Comparison of ENCODE assay signal across 9 cellular contexts in genomic region chr5:14342306-14342705, GRCh38.
DNase-seq lines count a peak whose midpoint lies in the region; ATAC-seq, FAIRE-seq and TF ChIP-seq lines count a peak whose summit lies in the region.
"Had no signal": no experiment of that assay in that cellular context is flagged by ENCODE, and none has a peak within 500 bp of the region (broad histone marks: within the 10 kb centered on the region; RNA-seq: fewer than 3 reads in every experiment).

No MANE protein-coding gene starts in this region.

- no peak for FAIRE-seq in astrocyte (lab: Jason Lieb, UNC)

- peak; percentile 24 to 28 for ATAC-seq in activated naive CD4-positive, alpha-beta T cell treated with anti-CD3 and anti-CD28 coated beads, Interleukin-2, amount 50 U/mL, for 72 hours
- ATAC-seq in HG02970 (IDR thresholded peaks at IDR 0.05; ENCODE audit: low FRiP score, unreplicated experiment) = peak; percentile 70
- peak; percentile 44 for ATAC-seq in stimulated activated effector memory CD8-positive, alpha-beta T cell treated with anti-CD3 and anti-CD28 coated beads, Interleukin-12 subunit alpha, Interleukin-12 subunit beta, amount 100 ng/mL, for 72 hours

- H3K27ac Mint-ChIP-seq in activated naive CD4-positive, alpha-beta T cell treated with anti-CD3 and anti-CD28 coated beads, Interleukin-2, amount 50 U/mL, for 72 hours = no peak overlapping the region
- no peak overlapping the region for H3K27ac Mint-ChIP-seq in activated naive CD4-positive, alpha-beta T cell treated with anti-CD3 and anti-CD28 coated beads, Interleukin-2, amount 10 ng/mL, durations not matched to agents 7 days and 5 days
- H3K27ac Mint-ChIP-seq in astrocyte (ENCODE audit: unreplicated experiment) = peak overlapping the region; percentile 80
- H3K27ac Mint-ChIP-seq in stimulated activated effector memory CD8-positive, alpha-beta T cell treated with anti-CD3 and anti-CD28 coated beads, Interleukin-12 subunit alpha, Interleukin-12 subunit beta, amount 100 ng/mL, for 72 hours = no peak overlapping the region

- CTCF ChIA-PET in activated naive CD4-positive, alpha-beta T cell treated with anti-CD3 and anti-CD28 coated beads, Interleukin-2, amount 10 ng/mL, durations not matched to agents 7 days and 5 days (lab: Charles Lee) = no interaction called here

- H3K9ac ChIP-seq in astrocyte (ENCODE audit: low read length) = peak overlapping the region; percentile 1

- TF ChIP-seq CTCF in astrocyte (IDR thresholded peaks at IDR 0.05; ENCODE audit: insufficient read depth, low read depth, low read length) = no peak

- peaks cover 85% of the 10 kb centered on the region for H4K20me1 ChIP-seq in astrocyte (ENCODE audit: insufficient read depth, low read length)

- no peaks in the 10 kb centered on the region for H3K9me3 Mint-ChIP-seq in activated naive CD4-positive, alpha-beta T cell treated with anti-CD3 and anti-CD28 coated beads, Interleukin-2, amount 50 U/mL, for 72 hours
- H3K9me3 Mint-ChIP-seq in activated naive CD4-positive, alpha-beta T cell treated with anti-CD3 and anti-CD28 coated beads, Interleukin-2, amount 10 ng/mL, durations not matched to agents 7 days and 5 days = no peaks in the 10 kb centered on the region
- H3K9me3 Mint-ChIP-seq in astrocyte (ENCODE audit: unreplicated experiment) = no peaks in the 10 kb centered on the region
- no peaks in the 10 kb centered on the region for H3K9me3 Mint-ChIP-seq in stimulated activated effector memory CD8-positive, alpha-beta T cell treated with anti-CD3 and anti-CD28 coated beads, Interleukin-12 subunit alpha, Interleukin-12 subunit beta, amount 100 ng/mL, for 72 hours

- H3K36me3 Mint-ChIP-seq in activated naive CD4-positive, alpha-beta T cell treated with anti-CD3 and anti-CD28 coated beads, Interleukin-2, amount 50 U/mL, for 72 hours = no peaks in the 10 kb centered on the region
- no peaks in the 10 kb centered on the region for H3K36me3 Mint-ChIP-seq in activated naive CD4-positive, alpha-beta T cell treated with anti-CD3 and anti-CD28 coated beads, Interleukin-2, amount 10 ng/mL, durations not matched to agents 7 days and 5 days
- peaks cover 34% of the 10 kb centered on the region for H3K36me3 Mint-ChIP-seq in astrocyte (ENCODE audit: low read depth, unreplicated experiment)
- no peaks in the 10 kb centered on the region for H3K36me3 Mint-ChIP-seq in stimulated activated effector memory CD8-positive, alpha-beta T cell treated with anti-CD3 and anti-CD28 coated beads, Interleukin-12 subunit alpha, Interleukin-12 subunit beta, amount 100 ng/mL, for 72 hours

- H3K79me2 ChIP-seq in astrocyte (ENCODE audit: insufficient read depth, low read length) = peaks cover 94% of the 10 kb centered on the region

- no peak overlapping the region for H3K27ac ChIP-seq in astrocyte (ENCODE audit: low read depth, low read length)

- H2AFZ ChIP-seq in astrocyte (ENCODE audit: low read depth, low read length) = no peak overlapping the region

- H3K4me2 ChIP-seq in astrocyte (ENCODE audit: low read length) = no peak overlapping the region

- no peaks in the 10 kb centered on the region for H3K9me3 ChIP-seq in astrocyte (ENCODE audit: insufficient read depth, low read depth, low read length)

- H3K4me1 Mint-ChIP-seq in activated naive CD4-positive, alpha-beta T cell treated with anti-CD3 and anti-CD28 coated beads, Interleukin-2, amount 10 ng/mL, durations not matched to agents 7 days and 5 days = peaks cover 3% of the 10 kb centered on the region
- peaks cover 47% of the 10 kb centered on the region for H3K4me1 Mint-ChIP-seq in astrocyte (ENCODE audit: low read depth, unreplicated experiment)
- H3K4me1 Mint-ChIP-seq in stimulated activated effector memory CD8-positive, alpha-beta T cell treated with anti-CD3 and anti-CD28 coated beads, Interleukin-12 subunit alpha, Interleukin-12 subunit beta, amount 100 ng/mL, for 72 hours = no peaks in the 10 kb centered on the region

- H3K4me3 ChIP-seq in astrocyte (ENCODE audit: insufficient read depth, low read depth, low read length) = no peak overlapping the region

- peaks cover 60% of the 10 kb centered on the region for H3K36me3 ChIP-seq in astrocyte (ENCODE audit: insufficient read depth, low read length)

- H3K4me3 Mint-ChIP-seq in activated naive CD4-positive, alpha-beta T cell treated with anti-CD3 and anti-CD28 coated beads, Interleukin-2, amount 10 ng/mL, durations not matched to agents 7 days and 5 days = no peak overlapping the region
- no peak overlapping the region for H3K4me3 Mint-ChIP-seq in astrocyte (ENCODE audit: unreplicated experiment)
- H3K4me3 Mint-ChIP-seq in stimulated activated effector memory CD8-positive, alpha-beta T cell treated with anti-CD3 and anti-CD28 coated beads, Interleukin-12 subunit alpha, Interleukin-12 subunit beta, amount 100 ng/mL, for 72 hours = no peak overlapping the region

- H3K27me3 ChIP-seq in astrocyte (ENCODE audit: insufficient read depth, low read length) = no peaks in the 10 kb centered on the region

- H3K27me3 Mint-ChIP-seq in activated naive CD4-positive, alpha-beta T cell treated with anti-CD3 and anti-CD28 coated beads, Interleukin-2, amount 10 ng/mL, durations not matched to agents 7 days and 5 days = peaks cover 4% of the 10 kb centered on the region
- no peaks in the 10 kb centered on the region for H3K27me3 Mint-ChIP-seq in astrocyte (ENCODE audit: low read depth, unreplicated experiment)

- no peak for DNase-seq in activated naive CD4-positive, alpha-beta T cell treated with anti-CD3 and anti-CD28 coated beads, Interleukin-2, amount 50 U/mL, for 72 hours (ENCODE audit: low spot score in 2 of 2)
- no peak for DNase-seq in activated naive CD4-positive, alpha-beta T cell treated with anti-CD3 and anti-CD28 coated beads, Interleukin-2, amount 10 ng/mL, durations not matched to agents 7 days and 5 days
- DNase-seq in astrocyte (ENCODE audit: low read depth) (no peak), NCI-H82 treated with DMSO at 0.1 percent for 48 hours (lab: John Stamatoyannopoulos, UW; ENCODE audit: unreplicated experiment) (no peak), NCI-H748 treated with DMSO at 0.1 percent for 48 hours (lab: John Stamatoyannopoulos, UW) (no peak)
- no peak for DNase-seq in stimulated activated effector memory CD8-positive, alpha-beta T cell treated with anti-CD3 and anti-CD28 coated beads, Interleukin-12 subunit alpha, Interleukin-12 subunit beta, amount 100 ng/mL, for 72 hours (ENCODE audit: low spot score in 2 of 2)
- DNase-seq in activated CD8-positive, alpha-beta memory T cell treated with anti-CD3 and anti-CD28 coated beads for 24 hours = no peak
- DNase-seq: NCI-H187 treated with DMSO at 0.1 percent for 48 hours had no signal

- peaks cover 26% of the 10 kb centered on the region for H3K4me1 ChIP-seq in astrocyte (ENCODE audit: insufficient read depth, low read length)
